1 cellular context compared by ENCODE assay signal in the genomic region with DNA sequence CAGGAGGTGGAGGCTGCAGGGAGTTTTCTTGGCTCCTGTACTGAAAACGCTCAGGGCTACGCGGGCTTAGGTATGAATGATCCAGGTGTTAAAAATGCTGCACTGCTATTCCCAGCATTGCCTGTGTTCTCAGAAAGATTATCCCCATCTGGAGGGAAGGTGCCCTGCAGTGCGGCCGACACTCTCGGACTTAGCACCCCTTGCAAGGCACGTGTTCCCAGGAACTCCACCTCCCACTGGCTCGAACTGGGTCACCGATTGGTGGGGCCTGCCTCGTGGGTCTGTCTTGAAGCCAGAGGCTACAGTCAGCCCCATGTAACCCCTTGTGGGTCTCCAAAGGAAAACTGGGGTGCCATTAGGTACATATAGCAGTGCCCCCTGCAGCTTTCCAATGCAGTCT.
TF ChIP-seq lines count a peak whose summit lies in the region.

No MANE protein-coding gene starts in this region.

TF ChIP-seq in HepG2, 621 proteins besides CTCF, POLR2A, EP300 and RAD21 (continued from another document and continues in another):
- TF ChIP-seq RFX5 (IDR thresholded peaks at IDR 0.05; ENCODE audit: low read depth, low read length), result no peak
- no peak for TF ChIP-seq ZNF629 (CRISPR knock-in tag; conservative IDR thresholded peaks at IDR 0.05)
- no peak for TF ChIP-seq CENPT (CRISPR knock-in tag; IDR thresholded peaks at IDR 0.05; ENCODE audit: low read depth)
- TF ChIP-seq ZNF564 (CRISPR knock-in tag; IDR thresholded peaks at IDR 0.05), result no peak
- no peak for TF ChIP-seq MBD4 (IDR thresholded peaks at IDR 0.05; ENCODE audit: borderline replicate concordance, low read length)
- no peak for TF ChIP-seq ZNF639 (CRISPR knock-in tag; conservative IDR thresholded peaks at IDR 0.05)
- TF ChIP-seq, protein P1, sequence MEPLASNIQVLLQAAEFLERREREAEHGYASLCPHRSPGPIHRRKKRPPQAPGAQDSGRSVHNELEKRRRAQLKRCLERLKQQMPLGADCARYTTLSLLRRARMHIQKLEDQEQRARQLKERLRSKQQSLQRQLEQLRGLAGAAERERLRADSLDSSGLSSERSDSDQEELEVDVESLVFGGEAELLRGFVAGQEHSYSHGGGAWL (CRISPR knock-in tag; IDR thresholded peaks at IDR 0.05), result no peak
- no peak for TF ChIP-seq SIX1 (CRISPR knock-in tag; IDR thresholded peaks at IDR 0.05; ENCODE audit: borderline replicate concordance)
- TF ChIP-seq KAT7 (CRISPR knock-in tag; IDR thresholded peaks at IDR 0.05; ENCODE audit: borderline replicate concordance), result no peak
- peak; percentile 37; the same call in 1 of the 2 replicates for TF ChIP-seq SPEN (CRISPR knock-in tag; IDR thresholded peaks at IDR 0.05; ENCODE audit: low read depth)
- TF ChIP-seq CEBPG (CRISPR knock-in tag; IDR thresholded peaks at IDR 0.05), result no peak
- TF ChIP-seq ZNF775 (CRISPR knock-in tag; IDR thresholded peaks at IDR 0.05; ENCODE audit: borderline replicate concordance), result no peak
- TF ChIP-seq, protein P2, sequence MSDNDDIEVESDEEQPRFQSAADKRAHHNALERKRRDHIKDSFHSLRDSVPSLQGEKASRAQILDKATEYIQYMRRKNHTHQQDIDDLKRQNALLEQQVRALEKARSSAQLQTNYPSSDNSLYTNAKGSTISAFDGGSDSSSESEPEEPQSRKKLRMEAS (IDR thresholded peaks at IDR 0.05), result peak; percentile 98
- TF ChIP-seq MTA1 (CRISPR knock-in tag; IDR thresholded peaks at IDR 0.05; ENCODE audit: borderline replicate concordance), result 0 out of 2 replicates have a peak, but pooled peaks have one; percentile 30
- no peak for TF ChIP-seq ZNF562 (CRISPR knock-in tag; IDR thresholded peaks at IDR 0.05; ENCODE audit: borderline replicate concordance)
- TF ChIP-seq NFKBIZ (CRISPR knock-in tag; IDR thresholded peaks at IDR 0.05), result no peak
- no peak for TF ChIP-seq SIN3A (IDR thresholded peaks at IDR 0.05; ENCODE audit: borderline replicate concordance, low read depth, low read length)
- TF ChIP-seq, protein P3, sequence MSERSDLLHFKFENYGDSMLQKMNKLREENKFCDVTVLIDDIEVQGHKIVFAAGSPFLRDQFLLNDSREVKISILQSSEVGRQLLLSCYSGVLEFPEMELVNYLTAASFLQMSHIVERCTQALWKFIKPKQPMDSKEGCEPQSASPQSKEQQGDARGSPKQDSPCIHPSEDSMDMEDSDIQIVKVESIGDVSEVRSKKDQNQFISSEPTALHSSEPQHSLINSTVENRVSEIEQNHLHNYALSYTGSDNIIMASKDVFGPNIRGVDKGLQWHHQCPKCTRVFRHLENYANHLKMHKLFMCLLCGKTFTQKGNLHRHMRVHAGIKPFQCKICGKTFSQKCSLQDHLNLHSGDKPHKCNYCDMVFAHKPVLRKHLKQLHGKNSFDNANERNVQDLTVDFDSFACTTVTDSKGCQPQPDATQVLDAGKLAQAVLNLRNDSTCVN (CRISPR knock-in tag; IDR thresholded peaks at IDR 0.05; ENCODE audit: borderline replicate concordance), result no peak
- TF ChIP-seq, protein P4, sequence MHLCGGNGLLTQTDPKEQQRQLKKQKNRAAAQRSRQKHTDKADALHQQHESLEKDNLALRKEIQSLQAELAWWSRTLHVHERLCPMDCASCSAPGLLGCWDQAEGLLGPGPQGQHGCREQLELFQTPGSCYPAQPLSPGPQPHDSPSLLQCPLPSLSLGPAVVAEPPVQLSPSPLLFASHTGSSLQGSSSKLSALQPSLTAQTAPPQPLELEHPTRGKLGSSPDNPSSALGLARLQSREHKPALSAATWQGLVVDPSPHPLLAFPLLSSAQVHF (CRISPR knock-in tag; IDR thresholded peaks at IDR 0.05), result no peak
- TF ChIP-seq, protein P5, sequence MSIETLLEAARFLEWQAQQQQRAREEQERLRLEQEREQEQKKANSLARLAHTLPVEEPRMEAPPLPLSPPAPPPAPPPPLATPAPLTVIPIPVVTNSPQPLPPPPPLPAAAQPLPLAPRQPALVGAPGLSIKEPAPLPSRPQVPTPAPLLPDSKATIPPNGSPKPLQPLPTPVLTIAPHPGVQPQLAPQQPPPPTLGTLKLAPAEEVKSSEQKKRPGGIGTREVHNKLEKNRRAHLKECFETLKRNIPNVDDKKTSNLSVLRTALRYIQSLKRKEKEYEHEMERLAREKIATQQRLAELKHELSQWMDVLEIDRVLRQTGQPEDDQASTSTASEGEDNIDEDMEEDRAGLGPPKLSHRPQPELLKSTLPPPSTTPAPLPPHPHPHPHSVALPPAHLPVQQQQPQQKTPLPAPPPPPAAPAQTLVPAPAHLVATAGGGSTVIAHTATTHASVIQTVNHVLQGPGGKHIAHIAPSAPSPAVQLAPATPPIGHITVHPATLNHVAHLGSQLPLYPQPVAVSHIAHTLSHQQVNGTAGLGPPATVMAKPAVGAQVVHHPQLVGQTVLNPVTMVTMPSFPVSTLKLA (IDR thresholded peaks at IDR 0.05), result peak; percentile 31; the same call in 1 of the 2 replicates
- TF ChIP-seq BCL3 (CRISPR knock-in tag; IDR thresholded peaks at IDR 0.05), result no peak
- TF ChIP-seq RAD51 (IDR thresholded peaks at IDR 0.05; ENCODE audit: borderline replicate concordance), result no peak
- TF ChIP-seq ZNF7 (CRISPR knock-in tag; IDR thresholded peaks at IDR 0.05), result no peak
- no peak for TF ChIP-seq MATR3 (CRISPR knock-in tag; IDR thresholded peaks at IDR 0.05)
- no peak for TF ChIP-seq MYNN (CRISPR knock-in tag; IDR thresholded peaks at IDR 0.05; ENCODE audit: low read depth)
- TF ChIP-seq ZNF687 (CRISPR knock-in tag; IDR thresholded peaks at IDR 0.05), result peak; percentile 84
- TF ChIP-seq RFXANK (CRISPR knock-in tag; IDR thresholded peaks at IDR 0.05), result no peak
- no peak for TF ChIP-seq ZNF282 (IDR thresholded peaks at IDR 0.05; ENCODE audit: partially characterized antibody)
- peak; percentile 46; the same call in 1 of the 2 replicates for TF ChIP-seq USF2 (IDR thresholded peaks at IDR 0.05; ENCODE audit: low read depth, low read length)
- TF ChIP-seq USF2 (CRISPR knock-in tag; IDR thresholded peaks at IDR 0.05; ENCODE audit: borderline replicate concordance), result no peak; the same call in 1 of the 2 replicates
- no peak for TF ChIP-seq ZFP62 (CRISPR knock-in tag; IDR thresholded peaks at IDR 0.05)
- TF ChIP-seq, protein P6, sequence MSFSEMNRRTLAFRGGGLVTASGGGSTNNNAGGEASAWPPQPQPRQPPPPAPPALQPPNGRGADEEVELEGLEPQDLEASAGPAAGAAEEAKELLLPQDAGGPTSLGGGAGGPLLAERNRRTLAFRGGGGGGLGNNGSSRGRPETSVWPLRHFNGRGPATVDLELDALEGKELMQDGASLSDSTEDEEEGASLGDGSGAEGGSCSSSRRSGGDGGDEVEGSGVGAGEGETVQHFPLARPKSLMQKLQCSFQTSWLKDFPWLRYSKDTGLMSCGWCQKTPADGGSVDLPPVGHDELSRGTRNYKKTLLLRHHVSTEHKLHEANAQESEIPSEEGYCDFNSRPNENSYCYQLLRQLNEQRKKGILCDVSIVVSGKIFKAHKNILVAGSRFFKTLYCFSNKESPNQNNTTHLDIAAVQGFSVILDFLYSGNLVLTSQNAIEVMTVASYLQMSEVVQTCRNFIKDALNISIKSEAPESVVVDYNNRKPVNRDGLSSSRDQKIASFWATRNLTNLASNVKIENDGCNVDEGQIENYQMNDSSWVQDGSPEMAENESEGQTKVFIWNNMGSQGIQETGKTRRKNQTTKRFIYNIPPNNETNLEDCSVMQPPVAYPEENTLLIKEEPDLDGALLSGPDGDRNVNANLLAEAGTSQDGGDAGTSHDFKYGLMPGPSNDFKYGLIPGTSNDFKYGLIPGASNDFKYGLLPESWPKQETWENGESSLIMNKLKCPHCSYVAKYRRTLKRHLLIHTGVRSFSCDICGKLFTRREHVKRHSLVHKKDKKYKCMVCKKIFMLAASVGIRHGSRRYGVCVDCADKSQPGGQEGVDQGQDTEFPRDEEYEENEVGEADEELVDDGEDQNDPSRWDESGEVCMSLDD (CRISPR knock-in tag; IDR thresholded peaks at IDR 0.05; ENCODE audit: borderline replicate concordance), result no peak
- TF ChIP-seq SOX6 (IDR thresholded peaks at IDR 0.05), result no peak
- TF ChIP-seq SOX6 (CRISPR knock-in tag; IDR thresholded peaks at IDR 0.05), result 0 out of 2 replicates have a peak, but pooled peaks have one; percentile 6
- no peak for TF ChIP-seq ZNF784 (CRISPR knock-in tag; IDR thresholded peaks at IDR 0.05; ENCODE audit: borderline replicate concordance)
- TF ChIP-seq NR2F6 (IDR thresholded peaks at IDR 0.05), result no peak
- TF ChIP-seq NR2F6 (CRISPR knock-in tag; IDR thresholded peaks at IDR 0.05), result no peak
- TF ChIP-seq TSC22D2 (CRISPR knock-in tag; IDR thresholded peaks at IDR 0.05; ENCODE audit: borderline replicate concordance), result no peak
- TF ChIP-seq SETDB1 (CRISPR knock-in tag; IDR thresholded peaks at IDR 0.05; ENCODE audit: borderline replicate concordance), result no peak
- no peak for TF ChIP-seq DNMT1 (CRISPR knock-in tag; IDR thresholded peaks at IDR 0.05)
- TF ChIP-seq NFIC (IDR thresholded peaks at IDR 0.05; ENCODE audit: low read length), result no peak
- TF ChIP-seq, protein P7, sequence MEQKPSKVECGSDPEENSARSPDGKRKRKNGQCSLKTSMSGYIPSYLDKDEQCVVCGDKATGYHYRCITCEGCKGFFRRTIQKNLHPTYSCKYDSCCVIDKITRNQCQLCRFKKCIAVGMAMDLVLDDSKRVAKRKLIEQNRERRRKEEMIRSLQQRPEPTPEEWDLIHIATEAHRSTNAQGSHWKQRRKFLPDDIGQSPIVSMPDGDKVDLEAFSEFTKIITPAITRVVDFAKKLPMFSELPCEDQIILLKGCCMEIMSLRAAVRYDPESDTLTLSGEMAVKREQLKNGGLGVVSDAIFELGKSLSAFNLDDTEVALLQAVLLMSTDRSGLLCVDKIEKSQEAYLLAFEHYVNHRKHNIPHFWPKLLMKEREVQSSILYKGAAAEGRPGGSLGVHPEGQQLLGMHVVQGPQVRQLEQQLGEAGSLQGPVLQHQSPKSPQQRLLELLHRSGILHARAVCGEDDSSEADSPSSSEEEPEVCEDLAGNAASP (CRISPR knock-in tag; IDR thresholded peaks at IDR 0.05; ENCODE audit: borderline replicate concordance), result no peak
